In genomic region chr19:52500474-52500873, GRCh38 we compare ENCODE assay signal across 1 cellular context. TPM values are rescaled to one million over a fixed set of nuclear protein-coding genes. Genes with fewer than 3 reads are reported as not detected.
"Had no signal": no experiment of that assay in that cellular context is flagged by ENCODE, and none has a peak within 500 bp of the region (broad histone marks: within the 10 kb centered on the region; RNA-seq: fewer than 3 reads in every experiment).

No MANE protein-coding gene starts in this region.

RNA-seq across cellular contexts. Expression of gene ZNF578, which starts 47.1 kb away (rescaled TPM):
- total RNA-seq: astrocyte had no signal
